Comparison of ENCODE assay signal across 29 cellular contexts in the genomic region with DNA sequence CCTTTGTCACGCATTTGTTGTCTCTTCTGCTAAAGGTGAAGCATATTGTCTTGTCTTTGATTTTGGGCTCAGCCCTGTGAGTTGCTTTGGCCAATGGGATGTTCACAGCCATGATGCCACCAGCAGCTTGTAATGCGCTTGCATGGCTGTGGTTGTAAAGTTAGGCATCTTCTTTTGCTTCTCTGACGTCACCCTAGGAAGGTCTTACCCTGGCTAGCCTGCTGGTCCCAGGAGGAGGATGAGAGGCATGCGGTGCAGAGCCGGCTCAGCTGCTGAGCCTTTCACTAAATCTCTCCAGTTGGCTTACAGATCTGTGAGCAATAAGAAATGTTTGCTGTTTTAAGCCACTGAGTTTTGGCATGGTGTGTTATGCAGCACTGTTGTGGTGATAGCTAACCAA. TPM values are rescaled to one million over a fixed set of nuclear protein-coding genes. Genes with fewer than 3 reads are reported as not detected.
"Had no signal": no experiment of that assay in that cellular context is flagged by ENCODE, and none has a peak within 500 bp of the region (broad histone marks: within the 10 kb centered on the region; RNA-seq: fewer than 3 reads in every experiment).

No MANE protein-coding gene starts in this region.

- H3K27me3 ChIP-seq: brain microvascular endothelial cell had no signal

- H3K36me3 ChIP-seq: brain microvascular endothelial cell, gastrocnemius medialis had no signal

- H3K4me1 Mint-ChIP-seq: activated CD4-positive, alpha-beta memory T cell treated with anti-CD3 and anti-CD28 coated beads, Interleukin-2, amount 10 ng/mL, durations not matched to agents 7 days and 5 days; activated CD4-positive, alpha-beta T cell treated with anti-CD3 and anti-CD28 coated beads, Interleukin-2, amount 10 ng/mL, durations not matched to agents 7 days and 5 days; activated T-helper 17 cell treated with anti-CD3 and anti-CD28 coated beads, Interleukin-2, amount 50 U/mL, for 72 hours; central memory CD8-positive, alpha-beta T cell; endodermal cell had no signal

- H3K4me3 Mint-ChIP-seq: activated CD4-positive, alpha-beta memory T cell treated with anti-CD3 and anti-CD28 coated beads, Interleukin-2, amount 10 ng/mL, durations not matched to agents 7 days and 5 days; activated CD4-positive, alpha-beta T cell treated with anti-CD3 and anti-CD28 coated beads, Interleukin-2, amount 10 ng/mL, durations not matched to agents 7 days and 5 days; activated naive CD8-positive, alpha-beta T cell; activated T-cell treated with anti-CD3 and anti-CD28 coated beads, Interleukin-2, amount 50 U/mL, for 4 hours; activated T-helper 17 cell treated with anti-CD3 and anti-CD28 coated beads, Interleukin-2, amount 50 U/mL, for 72 hours; central memory CD8-positive, alpha-beta T cell; dendritic cell treated with granulocyte-macrophage colony-stimulating factor and Interleukin-4, amounts not matched to agents 40 ng/mL and 50 ng/mL, for 4 days; endodermal cell; WTC11 had no signal

- H3K9me3 ChIP-seq: gastrocnemius medialis had no signal

- H3K9me3 Mint-ChIP-seq: activated CD4-positive, alpha-beta memory T cell treated with anti-CD3 and anti-CD28 coated beads, Interleukin-2, amount 10 ng/mL, durations not matched to agents 7 days and 5 days; activated CD4-positive, alpha-beta T cell treated with anti-CD3 and anti-CD28 coated beads, Interleukin-2, amount 10 ng/mL, durations not matched to agents 7 days and 5 days; activated T-cell treated with anti-CD3 and anti-CD28 coated beads, Interleukin-2, amount 50 U/mL, for 4 hours; activated T-helper 17 cell treated with anti-CD3 and anti-CD28 coated beads, Interleukin-2, amount 50 U/mL, for 72 hours; central memory CD8-positive, alpha-beta T cell; dendritic cell treated with granulocyte-macrophage colony-stimulating factor and Interleukin-4, amounts not matched to agents 40 ng/mL and 50 ng/mL, for 4 days; endodermal cell; WTC11 had no signal

- H3K27ac ChIP-seq: brain microvascular endothelial cell, coronary artery, dorsolateral prefrontal cortex, foreskin keratinocyte, gastrocnemius medialis had no signal

- ATAC-seq: activated T-cell treated with anti-CD3 and anti-CD28 coated beads, Interleukin-2, amount 50 U/mL, for 4 hours; activated T-helper 17 cell treated with anti-CD3 and anti-CD28 coated beads, Interleukin-2, amount 50 U/mL, for 72 hours; esophagus mucosa; foreskin keratinocyte; gastrocnemius medialis; WTC11 had no signal

- H3K4me3 ChIP-seq: coronary artery, dorsolateral prefrontal cortex, gastrocnemius medialis had no signal

- H3K36me3 Mint-ChIP-seq: activated naive CD8-positive, alpha-beta T cell; WTC11 had no signal

- H3K27ac Mint-ChIP-seq: activated CD4-positive, alpha-beta memory T cell treated with anti-CD3 and anti-CD28 coated beads, Interleukin-2, amount 10 ng/mL, durations not matched to agents 7 days and 5 days; activated CD4-positive, alpha-beta T cell treated with anti-CD3 and anti-CD28 coated beads, Interleukin-2, amount 10 ng/mL, durations not matched to agents 7 days and 5 days; activated naive CD8-positive, alpha-beta T cell; activated T-helper 17 cell treated with anti-CD3 and anti-CD28 coated beads, Interleukin-2, amount 50 U/mL, for 72 hours; dendritic cell treated with granulocyte-macrophage colony-stimulating factor and Interleukin-4, amounts not matched to agents 40 ng/mL and 50 ng/mL, for 4 days; endodermal cell; WTC11 had no signal

- DNase-seq: activated CD4-positive, alpha-beta memory T cell treated with anti-CD3 and anti-CD28 coated beads, Interleukin-2, amount 10 ng/mL, durations not matched to agents 7 days and 5 days; activated CD4-positive, alpha-beta T cell treated with anti-CD3 and anti-CD28 coated beads for 1 hour; activated CD4-positive, alpha-beta T cell treated with anti-CD3 and anti-CD28 coated beads for 4 hours; activated CD4-positive, alpha-beta T cell treated with anti-CD3 and anti-CD28 coated beads, Interleukin-2, amount 10 ng/mL, durations not matched to agents 7 days and 5 days; activated CD4-positive, alpha-beta T cell treated with anti-CD3 and anti-CD28 coated beads, Interleukin-2, amount 50 U/mL, for 4 hours; activated effector memory CD4-positive, alpha-beta T cell treated with Interleukin-2 at 50 U/mL for 16 hours; activated gamma-delta T cell treated with Interleukin-2 at 50 U/mL for 16 hours; activated naive CD4-positive, alpha-beta T cell treated with anti-CD3 and anti-CD28 coated beads, Interleukin-2, amount 50 U/mL, for 16 hours; activated naive CD4-positive, alpha-beta T cell treated with Interleukin-2 at 50 U/mL for 16 hours; activated T-cell treated with anti-CD3 and anti-CD28 coated beads, Interleukin-2, amount 50 U/mL, for 4 hours; amniotic stem cell; anterior cingulate cortex; brain microvascular endothelial cell; dorsolateral prefrontal cortex; effector memory CD4-positive, alpha-beta T cell; endodermal cell; foreskin keratinocyte; gastrocnemius medialis; T-helper 2 cell had no signal

RNA-seq across cellular contexts. Expression of a gene that starts 40.8 kb away (rescaled TPM):
- total RNA-seq: activated CD4-positive, alpha-beta memory T cell treated with anti-CD3 and anti-CD28 coated beads, Interleukin-2, amount 10 ng/mL, durations not matched to agents 7 days and 5 days; activated CD4-positive, alpha-beta T cell treated with anti-CD3 and anti-CD28 coated beads, Interleukin-2, amount 10 ng/mL, durations not matched to agents 7 days and 5 days; activated T-cell treated with anti-CD3 and anti-CD28 coated beads, Interleukin-2, amount 50 U/mL, for 4 hours; activated T-helper 17 cell treated with anti-CD3 and anti-CD28 coated beads, Interleukin-2, amount 50 U/mL, for 72 hours; astrocyte; bronchial epithelial cell; foreskin keratinocyte; T-helper 1 cell treated with Interleukin-12 subunit alpha and Interleukin-12 subunit beta and Interleukin-4 antibody, amounts not matched to agents 30 ng/mL and 1 ng/mL, for 36 hours had no signal
- polyA plus RNA-seq: foreskin keratinocyte had no signal
